Comparison of ENCODE assay signal across 13 cellular contexts in genomic region chr1:51973587-51974474, GRCh38. TPM values are rescaled to one million over a fixed set of nuclear protein-coding genes. Genes with fewer than 3 reads are reported as not detected.
DNase-seq lines count a peak whose midpoint lies in the region; ATAC-seq, FAIRE-seq and TF ChIP-seq lines count a peak whose summit lies in the region.
"Had no signal": no experiment of that assay in that cellular context is flagged by ENCODE, and none has a peak within 500 bp of the region (broad histone marks: within the 10 kb centered on the region; RNA-seq: fewer than 3 reads in every experiment).

No MANE protein-coding gene starts in this region.

- H3K9ac ChIP-seq in K562 (ENCODE audit: insufficient read depth in 1 of 2, low read depth in 2 of 2, low read length in 2 of 2): no peak overlapping the region

- H3K79me2 ChIP-seq in K562 (ENCODE audit: control insufficient read depth, insufficient read depth, low read length): no peaks in the 10 kb centered on the region

- CTCF ChIA-PET in K562 (lab: Yijun Ruan, JAX; ENCODE audit: low intra/inter-chr PET ratio): no interaction called here

- TF ChIP-seq RAD21 in K562 (CRISPR knock-in tag; conservative IDR thresholded peaks at IDR 0.05 in 1 of 2, IDR thresholded peaks at IDR 0.05 in 1 of 2): no peak

- no peak overlapping the region for H2AFZ ChIP-seq in K562 (ENCODE audit: low read depth, low read length)

- H3K4me3 ChIP-seq in K562: no peak overlapping the region

- DNase-seq in COLO668 (lab: John Stamatoyannopoulos, UW; ENCODE audit: unreplicated experiment) (peak; percentile 63), NCI-H2081 (lab: John Stamatoyannopoulos, UW) (peak; percentile 85 to 98), K562 (ENCODE audit: extremely low read depth in 1 of 4, low spot score in 3 of 4) (no peak), NCI-H1694 (lab: John Stamatoyannopoulos, UW) (no peak), caudate nucleus (lab: John Stamatoyannopoulos, UW) (no peak), HuH-7 (ENCODE audit: low spot score) (no peak)
- DNase-seq in stimulated activated CD4-positive, alpha-beta T cell treated with anti-CD3 and anti-CD28 coated beads, Interleukin-4, amount 100 ng/mL, for 4 hours: no peak
- DNase-seq: activated naive CD4-positive, alpha-beta T cell treated with anti-CD3 and anti-CD28 coated beads for 36 hours; AML-193; occipital lobe; Right ventricle myocardium superior had no signal

- POLR2A ChIA-PET in K562 (lab: Yijun Ruan, JAX): interaction anchor here (0.6 to 0.7 kb wide), 2 partner anchors 41 to 98 kb away, joined by 3 read pairs; no protein-coding TSS in a partner anchor

- H4K20me1 ChIP-seq in K562 (replicated peaks; ENCODE audit: control insufficient read depth, insufficient read depth, low read length): no peaks in the 10 kb centered on the region

- WGBS in K562 (ENCODE audit: insufficient coverage, low coverage, missing lambda C conversion rate): 62% methylated on average over 1 of the region's 1 CpG

- ATAC-seq in GM21786 (IDR thresholded peaks at IDR 0.05; ENCODE audit: unreplicated experiment) (peak; percentile 32), K562 (no peak)
- ATAC-seq: activated CD4-positive, CD25-positive, alpha-beta regulatory T cell treated with anti-CD3 and anti-CD28 coated beads, Interleukin-2, amount 50 U/mL, for 24 hours had no signal

- H3K9me3 ChIP-seq in K562 (replicated peaks; ENCODE audit: control insufficient read depth, insufficient read depth, low read depth, low read length): no peaks in the 10 kb centered on the region

- no peaks in the 10 kb centered on the region for H3K36me3 ChIP-seq in K562 (ENCODE audit: control insufficient read depth, insufficient read depth, low read length)

- H3K9me1 ChIP-seq in K562 (ENCODE audit: control insufficient read depth, insufficient read depth, low read length): no peaks in the 10 kb centered on the region

- no peak for FAIRE-seq in K562 (lab: Jason Lieb, UNC)

- no TSS peak for BruUV-seq in K562 (replicated peaks; lab: Mats Ljungman, UMichigan)

- TF ChIP-seq POLR2A in K562 (conservative IDR thresholded peaks at IDR 0.05): no peak

- H3K27ac ChIP-seq in K562 (ENCODE audit: extremely low read depth, low read depth, low read length) (no peak overlapping the region), caudate nucleus (ENCODE audit: low read depth, low read length) (no peak overlapping the region)

- no peaks in the 10 kb centered on the region for H3K27me3 ChIP-seq in K562 (ENCODE audit: control insufficient read depth in 2 of 2, insufficient read depth in 2 of 2, low read length in 2 of 2)

- H3K4me2 ChIP-seq in K562 (ENCODE audit: insufficient read depth, low read length): no peak overlapping the region

- no peak for TF ChIP-seq CTCF in K562 (IDR thresholded peaks at IDR 0.05 in 2 of 3, conservative IDR thresholded peaks at IDR 0.05 in 1 of 3; ENCODE audit: insufficient read depth in 2 of 3, low read depth in 1 of 3, low read length in 3 of 3)

- TF ChIP-seq EP300 in K562 (IDR thresholded peaks at IDR 0.05; ENCODE audit: low read length): no peak

- in situ Hi-C loops in K562 (cut with MboI): no loop called here

- H3K4me1 ChIP-seq in K562 (replicated peaks in 1 of 2; ENCODE audit: control insufficient read depth in 2 of 2, insufficient read depth in 2 of 2, low read length in 2 of 2): peaks cover 0 to 6% of the 10 kb centered on the region in 2 experiments; a peak in 4 of 5 replicates

- intact Hi-C loops in K562 (cut with micrococcal nuclease): no loop called here

TF ChIP-seq in K562, 482 proteins besides CTCF, POLR2A, EP300 and RAD21:
- no peak for TF ChIP-seq MYNN (IDR thresholded peaks at IDR 0.05)
- TF ChIP-seq MYNN (CRISPR knock-in tag; IDR thresholded peaks at IDR 0.05): no peak
- TF ChIP-seq NR4A1 (CRISPR knock-in tag; IDR thresholded peaks at IDR 0.05): no peak
- 0 out of 2 replicates have a peak, but pooled peaks have one; percentile 24 for TF ChIP-seq NR4A1 (tag; IDR thresholded peaks at IDR 0.05)
- TF ChIP-seq SIRT6 (IDR thresholded peaks at IDR 0.05; ENCODE audit: low read depth, low read length): no peak
- no peak for TF ChIP-seq MTA3 (IDR thresholded peaks at IDR 0.05; ENCODE audit: borderline replicate concordance)
- TF ChIP-seq ZNF121 (CRISPR knock-in tag; conservative IDR thresholded peaks at IDR 0.05): no peak
- TF ChIP-seq NONO (IDR thresholded peaks at IDR 0.05; ENCODE audit: low read depth in 2 of 2, low read length in 1 of 2): no peak
- TF ChIP-seq, protein P1, sequence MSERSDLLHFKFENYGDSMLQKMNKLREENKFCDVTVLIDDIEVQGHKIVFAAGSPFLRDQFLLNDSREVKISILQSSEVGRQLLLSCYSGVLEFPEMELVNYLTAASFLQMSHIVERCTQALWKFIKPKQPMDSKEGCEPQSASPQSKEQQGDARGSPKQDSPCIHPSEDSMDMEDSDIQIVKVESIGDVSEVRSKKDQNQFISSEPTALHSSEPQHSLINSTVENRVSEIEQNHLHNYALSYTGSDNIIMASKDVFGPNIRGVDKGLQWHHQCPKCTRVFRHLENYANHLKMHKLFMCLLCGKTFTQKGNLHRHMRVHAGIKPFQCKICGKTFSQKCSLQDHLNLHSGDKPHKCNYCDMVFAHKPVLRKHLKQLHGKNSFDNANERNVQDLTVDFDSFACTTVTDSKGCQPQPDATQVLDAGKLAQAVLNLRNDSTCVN (CRISPR knock-in tag; IDR thresholded peaks at IDR 0.05): no peak
- TF ChIP-seq BCOR (IDR thresholded peaks at IDR 0.05): no peak
- TF ChIP-seq MEF2A (IDR thresholded peaks at IDR 0.05; ENCODE audit: control insufficient read depth, low read depth, low read length): 0 out of 2 replicates have a peak, but pooled peaks have one; percentile 2
- peak; percentile 63 for TF ChIP-seq FOSL1 (tag; conservative IDR thresholded peaks at IDR 0.05)

RNA-seq across cellular contexts. Expression of gene RAB3B, which starts 16.7 kb away (rescaled TPM):
- 0.12 and 0.18 TPM in 2 replicates for total RNA-seq in K562 (2011; cell fraction: chromatin; rRNA removed; ENCODE audit: low replicate concordance)
- under 0.01 and 0.13 TPM in 2 replicates for total RNA-seq in K562 (2011; cell fraction: nucleolus; rRNA removed)
- 0.22 and 0.23 TPM in 2 replicates for total RNA-seq in K562 (2011; cell fraction: nucleoplasm; rRNA removed)
- 0.18 and 0.33 TPM in 2 replicates for total RNA-seq in K562 (2014; rRNA removed)
- total RNA-seq in K562 (2014; rRNA removed; fragmentation: Illumina TruSeq; extraction: Trizol): 0.40 and 0.51 TPM in 2 replicates
- total RNA-seq in K562 (2015; rRNA removed; fragmentation: Illumina TruSeq; extraction: Trizol): 0.34 and 0.43 TPM in 2 replicates
- 0.34 and 0.47 TPM in 2 replicates for total RNA-seq in K562 (2021)
- 0.07 TPM in 2 replicates for polyA plus RNA-seq in K562 (2011; rRNA removed)
- polyA plus RNA-seq in K562 (2011; cell fraction: cytosol; rRNA removed): 0.04 and 0.06 TPM in 2 replicates
- polyA plus RNA-seq in K562 (2011; cell fraction: nucleus; rRNA removed): 0.06 and 0.07 TPM in 2 replicates
- 0.44 and 1.3 TPM in 2 replicates for polyA plus RNA-seq in K562 (2012)
- polyA plus RNA-seq in K562 (2014; fragmentation: Illumina TruSeq; extraction: Trizol): 0.44 and 0.45 TPM in 2 replicates
- polyA plus RNA-seq in K562 (2014; fragmentation: Nextera tagmentation; extraction: Ambion mirVana): under 1 TPM; 0.13 to 0.14 TPM
- 0.19 and 0.27 TPM in 2 replicates for polyA plus RNA-seq in K562 (2014; rRNA removed)
- 0.12 and 0.14 TPM in 2 replicates for polyA minus RNA-seq in K562 (2011; rRNA and poly(A)+ RNA removed)
- polyA minus RNA-seq in K562 (2011; cell fraction: cytosol; rRNA and poly(A)+ RNA removed): 0.10 and 0.18 TPM in 2 replicates
- polyA minus RNA-seq in K562 (2011; cell fraction: nucleus; rRNA and poly(A)+ RNA removed): under 0.01 TPM in 2 replicates
- total RNA-seq: Right ventricle myocardium superior had no signal

RNA-seq across cellular contexts. Expression of gene KTI12, which starts 59.8 kb away (rescaled TPM):
- total RNA-seq in K562 (2011; cell fraction: chromatin; rRNA removed; ENCODE audit: low replicate concordance): 17.1 and 23.9 TPM in 2 replicates
- total RNA-seq in K562 (2011; cell fraction: nucleolus; rRNA removed): 23.8 and 28.2 TPM in 2 replicates
- total RNA-seq in K562 (2011; cell fraction: nucleoplasm; rRNA removed): 15.8 and 17.0 TPM in 2 replicates
- total RNA-seq in K562 (2014; rRNA removed) (15.2 and 19.6 TPM in 2 replicates), K562 (2014; rRNA removed; fragmentation: Illumina TruSeq; extraction: Trizol) (11.3 and 11.7 TPM in 2 replicates), K562 (2015; rRNA removed; fragmentation: Illumina TruSeq; extraction: Trizol) (10.7 and 10.9 TPM in 2 replicates), K562 (2021) (22.8 and 25.9 TPM in 2 replicates)
- polyA plus RNA-seq in K562 (2011; rRNA removed) (12.0 and 12.7 TPM in 2 replicates), K562 (2014; fragmentation: Illumina TruSeq; extraction: Trizol) (10.9 and 11.6 TPM in 2 replicates), K562 (2014; fragmentation: Nextera tagmentation; extraction: Ambion mirVana) (1 to 10 TPM; 3.1 to 4.8 TPM), K562 (2014; rRNA removed) (21.1 and 23.6 TPM in 2 replicates)
- 13.7 and 27.1 TPM in 2 replicates for polyA plus RNA-seq in K562 (2011; cell fraction: cytosol; rRNA removed)
- 12.5 and 13.1 TPM in 2 replicates for polyA plus RNA-seq in K562 (2011; cell fraction: nucleus; rRNA removed)
- 15.7 and 17.3 TPM in 2 replicates for polyA plus RNA-seq in K562 (2012)
- 10.1 and 11.8 TPM in 2 replicates for polyA minus RNA-seq in K562 (2011; rRNA and poly(A)+ RNA removed)
- polyA minus RNA-seq in K562 (2011; cell fraction: cytosol; rRNA and poly(A)+ RNA removed): 6.3 and 8.4 TPM in 2 replicates
- 7.7 and 12.9 TPM in 2 replicates for polyA minus RNA-seq in K562 (2011; cell fraction: nucleus; rRNA and poly(A)+ RNA removed)

Comparison
In these comparisons a context has a peak if more than half of its experiments do, and no peak if none do; other contexts are left out.
1. DNase-seq: peak in COLO668 (single experiment) and NCI-H2081 (2 of 2); none in K562 (0 of 4), NCI-H1694 (single experiment), stimulated activated CD4-positive, alpha-beta T cell treated with anti-CD3 and anti-CD28 coated beads, Interleukin-4, amount 100 ng/mL, for 4 hours (0 of 2), caudate nucleus (0 of 61) and HuH-7 (single experiment).